Comparison of ENCODE assay signal across 1 cellular context in the genomic region with DNA sequence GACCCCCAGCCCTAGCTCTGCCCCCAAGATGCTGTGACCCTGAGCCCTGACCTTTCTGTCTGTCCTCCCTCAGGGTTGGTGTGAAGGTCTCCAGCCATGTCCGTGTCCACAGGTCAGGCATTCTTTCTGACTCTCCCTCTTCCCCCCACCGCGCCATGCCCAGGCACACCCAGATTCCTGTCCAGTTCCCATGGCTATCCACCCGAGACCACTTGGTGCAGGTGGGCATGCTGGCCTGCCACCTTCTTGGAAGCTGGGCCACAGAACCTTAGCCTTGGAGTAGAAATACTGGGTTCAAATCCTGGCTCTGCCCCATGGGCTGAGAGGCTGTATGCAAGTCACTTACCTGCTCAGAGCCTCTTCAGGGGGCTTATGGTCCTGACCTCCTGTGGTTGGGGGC.
TF ChIP-seq lines count a peak whose summit lies in the region.

No MANE protein-coding gene starts in this region.

TF ChIP-seq in WTC11, 78 proteins besides CTCF, POLR2A, EP300 and RAD21:
- TF ChIP-seq, protein P1, sequence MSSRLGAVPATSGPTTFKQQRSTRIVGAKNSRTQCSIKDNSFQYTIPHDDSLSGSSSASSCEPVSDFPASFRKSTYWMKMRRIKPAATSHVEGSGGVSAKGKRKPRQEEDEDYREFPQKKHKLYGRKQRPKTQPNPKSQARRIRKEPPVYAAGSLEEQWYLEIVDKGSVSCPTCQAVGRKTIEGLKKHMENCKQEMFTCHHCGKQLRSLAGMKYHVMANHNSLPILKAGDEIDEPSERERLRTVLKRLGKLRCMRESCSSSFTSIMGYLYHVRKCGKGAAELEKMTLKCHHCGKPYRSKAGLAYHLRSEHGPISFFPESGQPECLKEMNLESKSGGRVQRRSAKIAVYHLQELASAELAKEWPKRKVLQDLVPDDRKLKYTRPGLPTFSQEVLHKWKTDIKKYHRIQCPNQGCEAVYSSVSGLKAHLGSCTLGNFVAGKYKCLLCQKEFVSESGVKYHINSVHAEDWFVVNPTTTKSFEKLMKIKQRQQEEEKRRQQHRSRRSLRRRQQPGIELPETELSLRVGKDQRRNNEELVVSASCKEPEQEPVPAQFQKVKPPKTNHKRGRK (CRISPR knock-in tag; IDR thresholded peaks at IDR 0.05; ENCODE audit: borderline replicate concordance) = no peak
- no peak for TF ChIP-seq SMAD4 (CRISPR knock-in tag; IDR thresholded peaks at IDR 0.05)
- TF ChIP-seq ZNF317 (CRISPR knock-in tag; IDR thresholded peaks at IDR 0.05; ENCODE audit: borderline replicate concordance, low read depth) = no peak
- TF ChIP-seq ZNF532 (CRISPR knock-in tag; IDR thresholded peaks at IDR 0.05; ENCODE audit: borderline replicate concordance) = no peak
- TF ChIP-seq, protein P2, sequence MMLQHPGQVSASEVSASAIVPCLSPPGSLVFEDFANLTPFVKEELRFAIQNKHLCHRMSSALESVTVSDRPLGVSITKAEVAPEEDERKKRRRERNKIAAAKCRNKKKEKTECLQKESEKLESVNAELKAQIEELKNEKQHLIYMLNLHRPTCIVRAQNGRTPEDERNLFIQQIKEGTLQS (CRISPR knock-in tag; conservative IDR thresholded peaks at IDR 0.05) = no peak
- no peak for TF ChIP-seq JAZF1 (CRISPR knock-in tag; IDR thresholded peaks at IDR 0.05)
- TF ChIP-seq KAT7 (CRISPR knock-in tag; IDR thresholded peaks at IDR 0.05; ENCODE audit: borderline replicate concordance) = no peak
- TF ChIP-seq PRDM15 (CRISPR knock-in tag; IDR thresholded peaks at IDR 0.05) = no peak
- TF ChIP-seq ZNF263 (CRISPR knock-in tag; IDR thresholded peaks at IDR 0.05; ENCODE audit: low read depth) = no peak
- TF ChIP-seq NR3C1 (CRISPR knock-in tag; conservative IDR thresholded peaks at IDR 0.05; ENCODE audit: low read depth) = no peak
- TF ChIP-seq ZNF416 (CRISPR knock-in tag; IDR thresholded peaks at IDR 0.05) = no peak
- TF ChIP-seq, protein P3, sequence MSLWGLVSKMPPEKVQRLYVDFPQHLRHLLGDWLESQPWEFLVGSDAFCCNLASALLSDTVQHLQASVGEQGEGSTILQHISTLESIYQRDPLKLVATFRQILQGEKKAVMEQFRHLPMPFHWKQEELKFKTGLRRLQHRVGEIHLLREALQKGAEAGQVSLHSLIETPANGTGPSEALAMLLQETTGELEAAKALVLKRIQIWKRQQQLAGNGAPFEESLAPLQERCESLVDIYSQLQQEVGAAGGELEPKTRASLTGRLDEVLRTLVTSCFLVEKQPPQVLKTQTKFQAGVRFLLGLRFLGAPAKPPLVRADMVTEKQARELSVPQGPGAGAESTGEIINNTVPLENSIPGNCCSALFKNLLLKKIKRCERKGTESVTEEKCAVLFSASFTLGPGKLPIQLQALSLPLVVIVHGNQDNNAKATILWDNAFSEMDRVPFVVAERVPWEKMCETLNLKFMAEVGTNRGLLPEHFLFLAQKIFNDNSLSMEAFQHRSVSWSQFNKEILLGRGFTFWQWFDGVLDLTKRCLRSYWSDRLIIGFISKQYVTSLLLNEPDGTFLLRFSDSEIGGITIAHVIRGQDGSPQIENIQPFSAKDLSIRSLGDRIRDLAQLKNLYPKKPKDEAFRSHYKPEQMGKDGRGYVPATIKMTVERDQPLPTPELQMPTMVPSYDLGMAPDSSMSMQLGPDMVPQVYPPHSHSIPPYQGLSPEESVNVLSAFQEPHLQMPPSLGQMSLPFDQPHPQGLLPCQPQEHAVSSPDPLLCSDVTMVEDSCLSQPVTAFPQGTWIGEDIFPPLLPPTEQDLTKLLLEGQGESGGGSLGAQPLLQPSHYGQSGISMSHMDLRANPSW (CRISPR knock-in tag; conservative IDR thresholded peaks at IDR 0.05; ENCODE audit: low read depth) = no peak
- TF ChIP-seq, protein P4, sequence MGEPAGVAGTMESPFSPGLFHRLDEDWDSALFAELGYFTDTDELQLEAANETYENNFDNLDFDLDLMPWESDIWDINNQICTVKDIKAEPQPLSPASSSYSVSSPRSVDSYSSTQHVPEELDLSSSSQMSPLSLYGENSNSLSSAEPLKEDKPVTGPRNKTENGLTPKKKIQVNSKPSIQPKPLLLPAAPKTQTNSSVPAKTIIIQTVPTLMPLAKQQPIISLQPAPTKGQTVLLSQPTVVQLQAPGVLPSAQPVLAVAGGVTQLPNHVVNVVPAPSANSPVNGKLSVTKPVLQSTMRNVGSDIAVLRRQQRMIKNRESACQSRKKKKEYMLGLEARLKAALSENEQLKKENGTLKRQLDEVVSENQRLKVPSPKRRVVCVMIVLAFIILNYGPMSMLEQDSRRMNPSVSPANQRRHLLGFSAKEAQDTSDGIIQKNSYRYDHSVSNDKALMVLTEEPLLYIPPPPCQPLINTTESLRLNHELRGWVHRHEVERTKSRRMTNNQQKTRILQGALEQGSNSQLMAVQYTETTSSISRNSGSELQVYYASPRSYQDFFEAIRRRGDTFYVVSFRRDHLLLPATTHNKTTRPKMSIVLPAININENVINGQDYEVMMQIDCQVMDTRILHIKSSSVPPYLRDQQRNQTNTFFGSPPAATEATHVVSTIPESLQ (CRISPR knock-in tag; IDR thresholded peaks at IDR 0.05) = no peak
- no peak; the same call in 1 of the 2 replicates for TF ChIP-seq ESRRA (CRISPR knock-in tag; IDR thresholded peaks at IDR 0.05; ENCODE audit: borderline replicate concordance)
- no peak for TF ChIP-seq NR2C2 (CRISPR knock-in tag; IDR thresholded peaks at IDR 0.05)
- TF ChIP-seq NFE2L1 (CRISPR knock-in tag; IDR thresholded peaks at IDR 0.05) = no peak
- TF ChIP-seq ARID4B (CRISPR knock-in tag; IDR thresholded peaks at IDR 0.05; ENCODE audit: borderline replicate concordance) = no peak; the same call in 1 of the 2 replicates
- TF ChIP-seq, protein P5, sequence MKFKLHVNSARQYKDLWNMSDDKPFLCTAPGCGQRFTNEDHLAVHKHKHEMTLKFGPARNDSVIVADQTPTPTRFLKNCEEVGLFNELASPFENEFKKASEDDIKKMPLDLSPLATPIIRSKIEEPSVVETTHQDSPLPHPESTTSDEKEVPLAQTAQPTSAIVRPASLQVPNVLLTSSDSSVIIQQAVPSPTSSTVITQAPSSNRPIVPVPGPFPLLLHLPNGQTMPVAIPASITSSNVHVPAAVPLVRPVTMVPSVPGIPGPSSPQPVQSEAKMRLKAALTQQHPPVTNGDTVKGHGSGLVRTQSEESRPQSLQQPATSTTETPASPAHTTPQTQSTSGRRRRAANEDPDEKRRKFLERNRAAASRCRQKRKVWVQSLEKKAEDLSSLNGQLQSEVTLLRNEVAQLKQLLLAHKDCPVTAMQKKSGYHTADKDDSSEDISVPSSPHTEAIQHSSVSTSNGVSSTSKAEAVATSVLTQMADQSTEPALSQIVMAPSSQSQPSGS (CRISPR knock-in tag; IDR thresholded peaks at IDR 0.05; ENCODE audit: borderline replicate concordance, low read depth) = no peak
- no peak for TF ChIP-seq ATF1 (CRISPR knock-in tag; IDR thresholded peaks at IDR 0.05)
- TF ChIP-seq RELA (CRISPR knock-in tag; IDR thresholded peaks at IDR 0.05; ENCODE audit: borderline replicate concordance) = no peak
